In genomic region chr3:60517134-60517533, GRCh38 we compare ENCODE assay signal across 3 cellular contexts.
A peak's percentile ranks its signal among the peaks of the same experiment; 100 is the strongest.
TF ChIP-seq lines count a peak whose summit lies in the region.

No MANE protein-coding gene starts in this region.

TF ChIP-seq in HepG2, 621 proteins besides CTCF, POLR2A, EP300 and RAD21:
- TF ChIP-seq MIXL1 (CRISPR knock-in tag; IDR thresholded peaks at IDR 0.05) (no peak), UBTF (CRISPR knock-in tag; IDR thresholded peaks at IDR 0.05) (no peak), FOSL1 (CRISPR knock-in tag; IDR thresholded peaks at IDR 0.05; ENCODE audit: borderline replicate concordance) (no peak), SP140L (CRISPR knock-in tag; IDR thresholded peaks at IDR 0.05; ENCODE audit: borderline replicate concordance) (no peak), ZMAT5 (CRISPR knock-in tag; IDR thresholded peaks at IDR 0.05; ENCODE audit: borderline replicate concordance, low read depth) (no peak), FOXA1 (IDR thresholded peaks at IDR 0.05) (no peak), FOXA1 (CRISPR knock-in tag; IDR thresholded peaks at IDR 0.05) (no peak), CEBPB (IDR thresholded peaks at IDR 0.05; ENCODE audit: borderline replicate concordance, low read depth, low read length) (peak; percentile 22; the same call in 1 of the 2 replicates)

TF ChIP-seq in IMR-90, 13 proteins besides CTCF, POLR2A, EP300 and RAD21:
- no peak for TF ChIP-seq BHLHE40 (IDR thresholded peaks at IDR 0.05; ENCODE audit: low read depth, low read length)
- peak; percentile 35; the same call in 1 of the 2 replicates for TF ChIP-seq CEBPB (IDR thresholded peaks at IDR 0.05; ENCODE audit: low read depth, low read length)

TF ChIP-seq in K562, 482 proteins besides CTCF, POLR2A, EP300 and RAD21:
- TF ChIP-seq ATF3 (IDR thresholded peaks at IDR 0.05) (peak; percentile 55), ATF3 (CRISPR knock-in tag; conservative IDR thresholded peaks at IDR 0.05) (no peak), CEBPG (CRISPR knock-in tag; IDR thresholded peaks at IDR 0.05) (no peak), CEBPG (tag; conservative IDR thresholded peaks at IDR 0.05 in 1 of 2, IDR thresholded peaks at IDR 0.05 in 1 of 2) (peak in 1 of 2 experiments; percentile 94; a peak in 3 of 4 replicates), TFAM (CRISPR knock-in tag; conservative IDR thresholded peaks at IDR 0.05) (no peak), CREB3L1 (IDR thresholded peaks at IDR 0.05; ENCODE audit: borderline replicate concordance, low read depth) (no peak), PHTF2 (CRISPR knock-in tag; IDR thresholded peaks at IDR 0.05) (no peak), KAT2B (IDR thresholded peaks at IDR 0.05; ENCODE audit: low read depth, low read length) (no peak), IRF9 (tag; IDR thresholded peaks at IDR 0.05) (0 out of 2 replicates have a peak, but pooled peaks have one; percentile 23), ZBTB17 (CRISPR knock-in tag; IDR thresholded peaks at IDR 0.05) (no peak), GATAD2B (IDR thresholded peaks at IDR 0.05; ENCODE audit: borderline replicate concordance) (no peak), RNF2 (IDR thresholded peaks at IDR 0.05) (no peak), CEBPB (tag; IDR thresholded peaks at IDR 0.05) (peak; percentile 74), ZNF407 (IDR thresholded peaks at IDR 0.05; ENCODE audit: low read depth) (no peak), NFATC3 (IDR thresholded peaks at IDR 0.05) (no peak), HOXB6 (CRISPR knock-in tag; IDR thresholded peaks at IDR 0.05; ENCODE audit: borderline replicate concordance) (no peak), MCM7 (IDR thresholded peaks at IDR 0.05) (no peak)
